In the genomic region with DNA sequence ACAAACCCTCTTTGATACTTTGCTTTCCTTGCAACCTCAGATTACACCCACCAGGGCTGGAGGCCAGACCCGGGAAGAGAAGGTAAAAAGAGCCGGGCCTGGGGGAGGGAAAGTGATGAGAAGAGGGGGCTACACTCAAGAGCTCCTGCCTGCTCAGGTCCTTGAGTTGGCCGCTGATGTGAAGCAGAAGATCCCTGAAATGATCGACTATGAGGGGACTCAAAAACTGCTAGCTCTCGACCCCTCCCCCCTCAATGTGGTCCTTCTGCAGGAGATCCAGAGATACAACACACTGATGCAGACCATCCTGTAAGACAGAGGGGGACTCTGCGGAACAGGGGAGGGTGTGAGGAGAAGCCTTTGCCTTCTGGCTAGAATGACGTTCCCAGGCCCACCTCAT, we compare ENCODE assay signal across 15 cellular contexts. TPM values are rescaled to one million over a fixed set of nuclear protein-coding genes. Genes with fewer than 3 reads are reported as not detected.
DNase-seq lines count a peak whose midpoint lies in the region; ATAC-seq and TF ChIP-seq lines count a peak whose summit lies in the region.
"Had no signal": no experiment of that assay in that cellular context is flagged by ENCODE, and none has a peak within 500 bp of the region (broad histone marks: within the 10 kb centered on the region; RNA-seq: fewer than 3 reads in every experiment).

No MANE protein-coding gene starts in this region.

- 81% methylated on average over 7 of the region's 7 CpGs for WGBS in hepatocyte (ENCODE audit: low lambda C conversion rate, missing lambda C conversion rate)
- WGBS in aorta, 2 donors = 75 to 77% methylated on average over 7 of the region's 7 CpGs

- H3K36me3 Mint-ChIP-seq in CD4-positive, alpha-beta T cell (ENCODE audit: low read depth) = peaks cover 19% of the 10 kb centered on the region
- no peaks in the 10 kb centered on the region for H3K36me3 Mint-ChIP-seq in activated naive CD4-positive, alpha-beta T cell treated with anti-CD3 and anti-CD28 coated beads, Interleukin-2, amount 50 U/mL, for 72 hours

- no peaks in the 10 kb centered on the region for H3K27me3 ChIP-seq in CD4-positive, alpha-beta T cell (ENCODE audit: control insufficient read depth, insufficient read depth, low read length)
- no peaks in the 10 kb centered on the region for H3K27me3 ChIP-seq in hepatocyte
- H3K27me3 ChIP-seq in aorta (ENCODE audit: control insufficient read depth in 1 of 2, insufficient read depth in 2 of 2, low read length in 1 of 2) = no peaks in the 10 kb centered on the region

- CTCF ChIA-PET in CD4-positive, alpha-beta T cell (lab: Charles Lee) = no interaction called here

- H3K9me3 Mint-ChIP-seq in CD4-positive, alpha-beta T cell = no peaks in the 10 kb centered on the region
- H3K9me3 Mint-ChIP-seq in activated naive CD4-positive, alpha-beta T cell treated with anti-CD3 and anti-CD28 coated beads, Interleukin-2, amount 50 U/mL, for 72 hours = no peaks in the 10 kb centered on the region

- TF ChIP-seq CTCF in CD4-positive, alpha-beta T cell (IDR thresholded peaks at IDR 0.05) = no peak
- TF ChIP-seq CTCF in hepatocyte (IDR thresholded peaks at IDR 0.05; ENCODE audit: poor library complexity) = no peak

- no peak for ATAC-seq in CD4-positive, alpha-beta T cell (ENCODE audit: poor library complexity)
- ATAC-seq in aorta (ENCODE audit: low FRiP score) = no peak
- ATAC-seq in HG02840 (IDR thresholded peaks at IDR 0.05; ENCODE audit: low FRiP score, unreplicated experiment) = no peak
- ATAC-seq in activated naive CD4-positive, alpha-beta T cell treated with anti-CD3 and anti-CD28 coated beads, Interleukin-2, amount 50 U/mL, for 72 hours = no peak

- H3K4me1 Mint-ChIP-seq in CD4-positive, alpha-beta T cell (ENCODE audit: low read depth) = peaks cover 7% of the 10 kb centered on the region

- H3K9me3 ChIP-seq in CD4-positive, alpha-beta T cell (ENCODE audit: control insufficient read depth, low read length) = no peaks in the 10 kb centered on the region
- H3K9me3 ChIP-seq in hepatocyte (ENCODE audit: low read depth) (no peaks in the 10 kb centered on the region), aorta (ENCODE audit: control insufficient read depth, low read length) (no peaks in the 10 kb centered on the region)
- H3K9me3 ChIP-seq: BLaER1 treated with 17β-estradiol and CSF1 and Interleukin-3, amounts not matched to agents 10 nM and 100 nM had no signal

- peaks cover 4% of the 10 kb centered on the region for H3K27me3 Mint-ChIP-seq in CD4-positive, alpha-beta T cell

- intact Hi-C loops in CD4-positive, alpha-beta T cell (cut with DNase I, micrococcal nuclease) = loop anchor here in 1 of 2 experiments (10.0 kb wide), 1 partner anchor 324 kb away; a partner anchor contains a TSS
- intact Hi-C loops in posterior vena cava (cut with DNase I) (no loop called here), aorta (cut with DNase I) (no loop called here)

- no peak for DNase-seq in CD4-positive, alpha-beta T cell
- peak; percentile 2 for DNase-seq in hepatocyte (ENCODE audit: low spot score)
- DNase-seq in posterior vena cava (ENCODE audit: low spot score) = peak; percentile 53
- peak; percentile 42 to 44 for DNase-seq in aorta
- no peak for DNase-seq in DMS 273 (lab: John Stamatoyannopoulos, UW; ENCODE audit: unreplicated experiment)
- DNase-seq in activated naive CD4-positive, alpha-beta T cell treated with anti-CD3 and anti-CD28 coated beads, Interleukin-2, amount 50 U/mL, for 72 hours (ENCODE audit: low spot score in 2 of 2) = no peak
- DNase-seq: 8988T; CD8-positive, alpha-beta memory T cell; COR-L47; GM23248; HCEC 1CT had no signal

- H3K79me2 ChIP-seq in hepatocyte = no peaks in the 10 kb centered on the region

- peak overlapping the region; percentile 38 for H3K4me3 Mint-ChIP-seq in CD4-positive, alpha-beta T cell
- H3K4me3 Mint-ChIP-seq: B cell had no signal

- H3K4me3 ChIP-seq in hepatocyte (no peak overlapping the region), aorta (ENCODE audit: low read length in 2 of 2) (no peak overlapping the region)
- H3K4me3 ChIP-seq: BLaER1 treated with 17β-estradiol and CSF1 and Interleukin-3, amounts not matched to agents 10 nM and 100 nM; GM23248 had no signal

- H2AFZ ChIP-seq in hepatocyte = no peak overlapping the region
- H2AFZ ChIP-seq: GM23248 had no signal

- no peak overlapping the region for H3K4me2 ChIP-seq in hepatocyte
- H3K4me2 ChIP-seq: BLaER1 treated with 17β-estradiol and CSF1 and Interleukin-3, amounts not matched to agents 10 nM and 100 nM had no signal

- POLR2A ChIA-PET in CD4-positive, alpha-beta T cell (lab: Charles Lee) = no interaction called here

- H3K36me3 ChIP-seq in hepatocyte (replicated peaks; ENCODE audit: insufficient read depth, low read depth) (no peaks in the 10 kb centered on the region), aorta (ENCODE audit: control insufficient read depth in 1 of 2, insufficient read depth in 2 of 2, low read length in 1 of 2) (no peaks in the 10 kb centered on the region)
- H3K36me3 ChIP-seq: BLaER1 treated with 17β-estradiol and CSF1 and Interleukin-3, amounts not matched to agents 10 nM and 100 nM had no signal

- H3K27ac Mint-ChIP-seq in CD4-positive, alpha-beta T cell = no peak overlapping the region
- no peak overlapping the region for H3K27ac Mint-ChIP-seq in activated naive CD4-positive, alpha-beta T cell treated with anti-CD3 and anti-CD28 coated beads, Interleukin-2, amount 50 U/mL, for 72 hours

- H3K4me1 ChIP-seq in hepatocyte (ENCODE audit: insufficient read depth) (peaks cover 6% of the 10 kb centered on the region), aorta (ENCODE audit: control insufficient read depth in 1 of 2, insufficient read depth in 2 of 2, low read length in 2 of 2) (no peaks in the 10 kb centered on the region)

- no peaks in the 10 kb centered on the region for H4K20me1 ChIP-seq in hepatocyte (ENCODE audit: insufficient read depth, poor library complexity, severe bottlenecking)

- no peaks in the 10 kb centered on the region for H3K9me2 ChIP-seq in hepatocyte (replicated peaks; ENCODE audit: insufficient read depth)

- no peak overlapping the region for H3K27ac ChIP-seq in CD4-positive, alpha-beta T cell (ENCODE audit: low read depth, low read length)
- H3K27ac ChIP-seq in hepatocyte (no peak overlapping the region), aorta (ENCODE audit: low read depth in 1 of 2, low read length in 2 of 2) (no peak overlapping the region)
- H3K27ac ChIP-seq: BLaER1 treated with 17β-estradiol and CSF1 and Interleukin-3, amounts not matched to agents 10 nM and 100 nM; GM23248; HL-60 had no signal

RNA-seq across cellular contexts. Expression of a gene that starts 2.8 kb away (rescaled TPM):
- 100 to 1,000 TPM; 189 to 191 TPM for total RNA-seq in CD4-positive, alpha-beta T cell
- 3.3 and 5.9 TPM in 2 replicates for total RNA-seq in hepatocyte
- polyA plus RNA-seq in hepatocyte = 10.2 and 11.3 TPM in 2 replicates
- 10 to 100 TPM; 21.0 to 29.0 TPM for total RNA-seq in posterior vena cava
- total RNA-seq in aorta = 10 to 100 TPM; 28.2 to 44.8 TPM
- 1 to 10 TPM; 3.1 to 6.9 TPM for polyA plus RNA-seq in aorta
- total RNA-seq in activated naive CD4-positive, alpha-beta T cell treated with anti-CD3 and anti-CD28 coated beads, Interleukin-2, amount 50 U/mL, for 72 hours = 10 to 100 TPM; 34.9 to 41.2 TPM

RNA-seq across cellular contexts. Expression of a gene that starts 23.6 kb away (rescaled TPM):
- 10 to 100 TPM; 29.3 to 29.6 TPM for total RNA-seq in CD4-positive, alpha-beta T cell
- total RNA-seq in hepatocyte = 59.6 and 73.3 TPM in 2 replicates
- 241 and 328 TPM in 2 replicates for polyA plus RNA-seq in hepatocyte
- total RNA-seq in posterior vena cava = 10 to 100 TPM; 17.5 to 26.1 TPM
- 10 to 100 TPM; 16.0 to 28.6 TPM for total RNA-seq in aorta
- 1 to 10 TPM in 1 of 2 donors, not detected in 1; 4.5 TPM for polyA plus RNA-seq in aorta
- total RNA-seq in activated naive CD4-positive, alpha-beta T cell treated with anti-CD3 and anti-CD28 coated beads, Interleukin-2, amount 50 U/mL, for 72 hours = 1 to 10 TPM; 1.3 to 1.8 TPM
- total RNA-seq: GM23248 had no signal
- polyA plus RNA-seq: CD8-positive, alpha-beta memory T cell; GM23248 had no signal

RNA-seq across cellular contexts. Expression of a gene that starts 26.1 kb away (rescaled TPM):
- total RNA-seq in CD4-positive, alpha-beta T cell = 10 to 100 TPM; 15.4 to 16.3 TPM
- 49.2 and 66.0 TPM in 2 replicates for total RNA-seq in hepatocyte
- 147 and 154 TPM in 2 replicates for polyA plus RNA-seq in hepatocyte
- total RNA-seq in posterior vena cava = 10 to 100 TPM; 65.2 to 79.7 TPM
- total RNA-seq in aorta = 10 to 100 TPM; 44.1 to 47.4 TPM
- 100 to 1,000 TPM; 111 to 143 TPM for polyA plus RNA-seq in aorta
- 100 to 1,000 TPM in 1 of 2 donors, 10 to 100 TPM in 1; 91.4 to 103 TPM for total RNA-seq in activated naive CD4-positive, alpha-beta T cell treated with anti-CD3 and anti-CD28 coated beads, Interleukin-2, amount 50 U/mL, for 72 hours

RNA-seq across cellular contexts. Expression of a gene that starts 26.6 kb away (rescaled TPM):
- 1 to 10 TPM; 8.7 TPM for total RNA-seq in CD4-positive, alpha-beta T cell
- 9.1 and 14.1 TPM in 2 replicates for total RNA-seq in hepatocyte
- 12.2 and 15.1 TPM in 2 replicates for polyA plus RNA-seq in hepatocyte
- total RNA-seq in posterior vena cava = 1 to 10 TPM; 8.9 TPM
- total RNA-seq in aorta = 10 to 100 TPM; 10.5 to 12.5 TPM
- polyA plus RNA-seq in aorta = 1 to 10 TPM; 6.1 to 8.2 TPM
- total RNA-seq in activated naive CD4-positive, alpha-beta T cell treated with anti-CD3 and anti-CD28 coated beads, Interleukin-2, amount 50 U/mL, for 72 hours = 10 to 100 TPM in 1 of 2 donors, 1 to 10 TPM in 1; 8.0 to 20.2 TPM

RNA-seq across cellular contexts. Expression of a gene that starts 57.4 kb away (rescaled TPM):
- total RNA-seq in CD4-positive, alpha-beta T cell = 100 to 1,000 TPM; 263 to 297 TPM
- total RNA-seq in hepatocyte = 65.6 and 75.3 TPM in 2 replicates
- 41.2 and 49.4 TPM in 2 replicates for polyA plus RNA-seq in hepatocyte
- total RNA-seq in posterior vena cava = 100 to 1,000 TPM in 1 of 2 donors, 10 to 100 TPM in 1; 67.4 to 105 TPM
- 100 to 1,000 TPM in 1 of 2 donors, 10 to 100 TPM in 1; 73.1 to 125 TPM for total RNA-seq in aorta
- polyA plus RNA-seq in aorta = 100 to 1,000 TPM in 1 of 2 donors, 10 to 100 TPM in 1; 88.8 to 119 TPM
- total RNA-seq in activated naive CD4-positive, alpha-beta T cell treated with anti-CD3 and anti-CD28 coated beads, Interleukin-2, amount 50 U/mL, for 72 hours = 100 to 1,000 TPM; 182 to 212 TPM

Comparison
In these comparisons a context has a peak if more than half of its experiments do, and no peak if none do; other contexts are left out.
1. DNase-seq: peak in hepatocyte (single experiment), posterior vena cava (single experiment) and aorta (2 of 2); none in CD4-positive, alpha-beta T cell (0 of 10), DMS 273 (single experiment) and activated naive CD4-positive, alpha-beta T cell treated with anti-CD3 and anti-CD28 coated beads, Interleukin-2, amount 50 U/mL, for 72 hours (0 of 2).
2. RNA of a gene that starts 2.8 kb away (total RNA-seq): 189 to 191 TPM in CD4-positive, alpha-beta T cell; 28.2 to 44.8 TPM in aorta, 34.9 to 41.2 TPM in activated naive CD4-positive, alpha-beta T cell treated with anti-CD3 and anti-CD28 coated beads, Interleukin-2, amount 50 U/mL, for 72 hours, 21.0 to 29.0 TPM in posterior vena cava and 3.3 to 5.9 TPM in hepatocyte; every median in the first group is over 4 times any median in the second.
3. RNA of a gene that starts 23.6 kb away (total RNA-seq): 59.6 to 73.3 TPM in hepatocyte, 29.3 to 29.6 TPM in CD4-positive, alpha-beta T cell, 16.0 to 28.6 TPM in aorta and 17.5 to 26.1 TPM in posterior vena cava; 1.3 to 1.8 TPM in activated naive CD4-positive, alpha-beta T cell treated with anti-CD3 and anti-CD28 coated beads, Interleukin-2, amount 50 U/mL, for 72 hours; every median in the first group is over 4 times any median in the second.